12 cellular contexts compared by ENCODE assay signal in genomic region chr18:703660-704018, GRCh38. TPM values are rescaled to one million over a fixed set of nuclear protein-coding genes. Genes with fewer than 3 reads are reported as not detected.
DNase-seq lines count a peak whose midpoint lies in the region; ATAC-seq and TF ChIP-seq lines count a peak whose summit lies in the region.
"Had no signal": no experiment of that assay in that cellular context is flagged by ENCODE, and none has a peak within 500 bp of the region (broad histone marks: within the 10 kb centered on the region; RNA-seq: fewer than 3 reads in every experiment).

No MANE protein-coding gene starts in this region.

- H3K27me3 ChIP-seq in cardiac muscle cell (no peaks in the 10 kb centered on the region), hepatocyte (no peaks in the 10 kb centered on the region)

- H3K27ac Mint-ChIP-seq in activated T-helper 17 cell treated with anti-CD3 and anti-CD28 coated beads, Interleukin-2, amount 50 U/mL, for 72 hours: peak overlapping the region; percentile 78
- no peak overlapping the region for H3K27ac Mint-ChIP-seq in type B pancreatic cell
- H3K27ac Mint-ChIP-seq: activated naive CD4-positive, alpha-beta T cell treated with anti-CD3 and anti-CD28 coated beads, Interleukin-2, amount 10 ng/mL, durations not matched to agents 7 days and 5 days had no signal

- no peaks in the 10 kb centered on the region for H3K4me1 ChIP-seq in cardiac muscle cell (ENCODE audit: low read depth)
- H3K4me1 ChIP-seq in hepatocyte (ENCODE audit: insufficient read depth): peaks cover 19% of the 10 kb centered on the region
- H3K4me1 ChIP-seq: psoas muscle had no signal

- H3K27ac ChIP-seq in cardiac muscle cell (peak overlapping the region; percentile 24), hepatocyte (peak overlapping the region; percentile 91)
- H3K27ac ChIP-seq: psoas muscle had no signal

- TF ChIP-seq CTCF in cardiac muscle cell (IDR thresholded peaks at IDR 0.05; ENCODE audit: low read depth, low read length) (no peak), hepatocyte (IDR thresholded peaks at IDR 0.05; ENCODE audit: poor library complexity) (no peak), type B pancreatic cell (conservative IDR thresholded peaks at IDR 0.05) (no peak)

- intact Hi-C loops in Right ventricle myocardium inferior (cut with DNase I): no loop called here

- H3K27me3 Mint-ChIP-seq in activated T-helper 17 cell treated with anti-CD3 and anti-CD28 coated beads, Interleukin-2, amount 50 U/mL, for 72 hours: no peaks in the 10 kb centered on the region
- H3K27me3 Mint-ChIP-seq in type B pancreatic cell: no peaks in the 10 kb centered on the region
- H3K27me3 Mint-ChIP-seq: activated naive CD4-positive, alpha-beta T cell treated with anti-CD3 and anti-CD28 coated beads, Interleukin-2, amount 10 ng/mL, durations not matched to agents 7 days and 5 days had no signal

- no peaks in the 10 kb centered on the region for H3K9me2 ChIP-seq in hepatocyte (replicated peaks; ENCODE audit: insufficient read depth)

- no peaks in the 10 kb centered on the region for H3K9me3 ChIP-seq in cardiac muscle cell (ENCODE audit: low read depth)
- no peaks in the 10 kb centered on the region for H3K9me3 ChIP-seq in hepatocyte (ENCODE audit: low read depth)
- H3K9me3 ChIP-seq: psoas muscle had no signal

- peak in 1 of 2 donors; percentile 6 for DNase-seq in cardiac muscle cell (ENCODE audit: low read depth in 1 of 2, low spot score in 1 of 2)
- DNase-seq in Right ventricle myocardium inferior (ENCODE audit: missing footprints): no peak
- DNase-seq in hepatocyte (ENCODE audit: low spot score): no peak
- DNase-seq in type B pancreatic cell (ENCODE audit: extremely low spot score, unreplicated experiment): no peak
- DNase-seq in Kasumi-1 (lab: John Stamatoyannopoulos, UW): no peak
- DNase-seq in retina: no peak
- no peak for DNase-seq in KG1 (lab: John Stamatoyannopoulos, UW)
- DNase-seq: activated CD4-positive, CD25-positive, alpha-beta regulatory T cell treated with anti-CD3 and anti-CD28 coated beads, Interleukin-2, amount 50 U/mL, for 72 hours; activated naive CD4-positive, alpha-beta T cell treated with anti-CD3 and anti-CD28 coated beads, Interleukin-2, amount 10 ng/mL, durations not matched to agents 7 days and 5 days; NCI-H2171 treated with DMSO at 0.1 percent for 48 hours; psoas muscle had no signal

- 52% methylated on average over 5 of the region's 5 CpGs for WGBS in hepatocyte (ENCODE audit: low lambda C conversion rate, missing lambda C conversion rate)

- peaks cover 87% of the 10 kb centered on the region for H3K36me3 Mint-ChIP-seq in activated T-helper 17 cell treated with anti-CD3 and anti-CD28 coated beads, Interleukin-2, amount 50 U/mL, for 72 hours (ENCODE audit: low read depth)
- peaks cover 34% of the 10 kb centered on the region for H3K36me3 Mint-ChIP-seq in type B pancreatic cell

- peaks cover 45% of the 10 kb centered on the region for H3K79me2 ChIP-seq in hepatocyte

- no peak for ATAC-seq in Right ventricle myocardium inferior
- no peak for ATAC-seq in activated T-helper 17 cell treated with anti-CD3 and anti-CD28 coated beads, Interleukin-2, amount 50 U/mL, for 72 hours (replicated peaks)

- peaks cover 14% of the 10 kb centered on the region for H3K4me1 Mint-ChIP-seq in activated T-helper 17 cell treated with anti-CD3 and anti-CD28 coated beads, Interleukin-2, amount 50 U/mL, for 72 hours
- peaks cover 23% of the 10 kb centered on the region for H3K4me1 Mint-ChIP-seq in type B pancreatic cell (ENCODE audit: unreplicated experiment)

- H3K4me3 ChIP-seq in cardiac muscle cell (no peak overlapping the region), hepatocyte (no peak overlapping the region)
- H3K4me3 ChIP-seq: psoas muscle had no signal

- H4K20me1 ChIP-seq in hepatocyte (ENCODE audit: insufficient read depth, poor library complexity, severe bottlenecking): peaks cover 3% of the 10 kb centered on the region

- H2AFZ ChIP-seq in hepatocyte: no peak overlapping the region

- peak overlapping the region; percentile 34 for H3K4me3 Mint-ChIP-seq in activated T-helper 17 cell treated with anti-CD3 and anti-CD28 coated beads, Interleukin-2, amount 50 U/mL, for 72 hours
- H3K4me3 Mint-ChIP-seq in type B pancreatic cell: peak overlapping the region; percentile 7
- H3K4me3 Mint-ChIP-seq: activated naive CD4-positive, alpha-beta T cell treated with anti-CD3 and anti-CD28 coated beads, Interleukin-2, amount 10 ng/mL, durations not matched to agents 7 days and 5 days had no signal

- H3K9me3 Mint-ChIP-seq in activated T-helper 17 cell treated with anti-CD3 and anti-CD28 coated beads, Interleukin-2, amount 50 U/mL, for 72 hours: no peaks in the 10 kb centered on the region
- no peaks in the 10 kb centered on the region for H3K9me3 Mint-ChIP-seq in type B pancreatic cell
- H3K9me3 Mint-ChIP-seq: activated naive CD4-positive, alpha-beta T cell treated with anti-CD3 and anti-CD28 coated beads, Interleukin-2, amount 10 ng/mL, durations not matched to agents 7 days and 5 days had no signal

- peak overlapping the region; percentile 47 for H3K4me2 ChIP-seq in hepatocyte

- peaks cover 4% of the 10 kb centered on the region for H3K36me3 ChIP-seq in cardiac muscle cell
- no peaks in the 10 kb centered on the region for H3K36me3 ChIP-seq in hepatocyte (replicated peaks; ENCODE audit: insufficient read depth, low read depth)

RNA-seq across cellular contexts. Expression of gene ENOSF1, which starts 8.8 kb away (rescaled TPM):
- total RNA-seq in cardiac muscle cell (35.2 and 66.7 TPM in 2 replicates), Right ventricle myocardium inferior (25.3 TPM), hepatocyte (42.5 and 44.5 TPM in 2 replicates), type B pancreatic cell (ENCODE audit: low replicate concordance) (43.2 and 63.1 TPM in 2 replicates)
- polyA plus RNA-seq in cardiac muscle cell (72.0 and 72.9 TPM in 2 replicates), hepatocyte (41.0 and 41.6 TPM in 2 replicates)
- total RNA-seq in activated T-helper 17 cell treated with anti-CD3 and anti-CD28 coated beads, Interleukin-2, amount 50 U/mL, for 72 hours: 10 to 100 TPM; 61.6 to 89.8 TPM

RNA-seq across cellular contexts. Expression of gene TYMS, which starts 46.2 kb away (rescaled TPM):
- total RNA-seq in cardiac muscle cell (55.5 and 86.5 TPM in 2 replicates), Right ventricle myocardium inferior (6.0 TPM), hepatocyte (15.1 and 16.9 TPM in 2 replicates), type B pancreatic cell (ENCODE audit: low replicate concordance) (65.3 and 143 TPM in 2 replicates)
- polyA plus RNA-seq in cardiac muscle cell (177 and 231 TPM in 2 replicates), hepatocyte (39.8 and 49.1 TPM in 2 replicates)
- total RNA-seq in activated T-helper 17 cell treated with anti-CD3 and anti-CD28 coated beads, Interleukin-2, amount 50 U/mL, for 72 hours: 100 to 1,000 TPM; 268 to 414 TPM
